Comparison of ENCODE assay signal across 8 cellular contexts in the genomic region with DNA sequence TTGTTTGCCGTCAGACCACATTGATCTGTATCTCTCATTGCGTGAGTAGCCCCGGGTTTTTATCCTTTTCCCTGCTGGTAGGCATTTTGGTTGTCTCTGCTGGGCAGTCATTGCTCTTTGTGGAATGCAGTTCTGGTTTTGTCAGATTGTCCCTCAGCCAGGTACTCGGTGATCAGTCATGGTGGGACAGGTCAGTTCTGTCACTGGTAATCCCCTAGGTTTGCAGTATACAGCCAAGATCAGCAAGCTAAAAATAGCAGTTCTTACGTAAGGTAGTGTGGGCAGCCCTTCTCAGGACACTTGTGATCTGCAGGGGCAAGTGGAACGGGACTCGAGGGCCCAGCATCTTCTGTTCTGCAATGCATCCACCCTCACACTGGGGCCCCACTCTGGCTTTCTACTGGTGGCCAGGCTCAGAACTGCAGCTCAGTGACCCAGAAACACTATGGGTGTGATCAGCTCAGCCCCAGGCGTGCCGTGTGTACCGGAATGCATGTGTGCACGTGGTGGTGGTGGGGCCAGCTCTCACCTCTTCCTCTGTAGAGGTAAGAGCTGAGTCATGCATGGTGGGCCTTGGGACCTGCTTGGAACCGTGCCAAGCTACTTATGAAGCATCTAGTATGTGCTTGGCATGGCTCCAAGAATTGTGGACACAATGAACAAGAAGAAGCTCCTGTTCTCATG. TPM values are rescaled to one million over a fixed set of nuclear protein-coding genes. Genes with fewer than 3 reads are reported as not detected.
DNase-seq lines count a peak whose midpoint lies in the region; ATAC-seq and TF ChIP-seq lines count a peak whose summit lies in the region.

No MANE protein-coding gene starts in this region.

- peak overlapping the region; percentile 59 for H3K4me3 Mint-ChIP-seq in activated CD4-positive, alpha-beta T cell treated with anti-CD3 and anti-CD28 coated beads for 36 hours
- H3K4me3 Mint-ChIP-seq in neural progenitor cell = no peak overlapping the region

- intact Hi-C loops in activated CD4-positive, alpha-beta T cell treated with anti-CD3 and anti-CD28 coated beads for 36 hours (cut with DNase I, micrococcal nuclease) = loop anchor here (1.0 to 5.0 kb wide), 5 partner anchors 9 to 166 kb away; no protein-coding TSS in a partner anchor

- H3K4me3 ChIP-seq in DOHH2 (ENCODE audit: low read length) (peak overlapping the region; percentile 3; the same call in 1 of the 2 replicates), coronary artery (peak overlapping the region; percentile 11), neural progenitor cell (no peak overlapping the region), thymus (ENCODE audit: low read length) (no peak overlapping the region)

- H3K27ac ChIP-seq in DOHH2 (ENCODE audit: low read depth, low read length) (no peak overlapping the region), coronary artery (peak overlapping the region; percentile 20 to 22), neural progenitor cell (no peak overlapping the region), thymus (ENCODE audit: low read depth) (peak overlapping the region; percentile 81)

- H3K79me2 ChIP-seq in DOHH2 (ENCODE audit: control insufficient read depth, low read length) (no peaks in the 10 kb centered on the region), neural progenitor cell (ENCODE audit: low read depth) (no peaks in the 10 kb centered on the region)

- peak overlapping the region; percentile 96 for H3K27ac Mint-ChIP-seq in activated CD4-positive, alpha-beta T cell treated with anti-CD3 and anti-CD28 coated beads for 36 hours
- H3K27ac Mint-ChIP-seq in neural progenitor cell = peak overlapping the region; percentile 11

- H3K9me3 Mint-ChIP-seq in activated CD4-positive, alpha-beta T cell treated with anti-CD3 and anti-CD28 coated beads for 36 hours (ENCODE audit: low read depth) = no peaks in the 10 kb centered on the region
- no peaks in the 10 kb centered on the region for H3K9me3 Mint-ChIP-seq in neural progenitor cell

- peak; percentile 94 for DNase-seq in activated CD4-positive, alpha-beta T cell treated with anti-CD3 and anti-CD28 coated beads for 36 hours
- no peak for DNase-seq in coronary artery (ENCODE audit: low spot score)
- DNase-seq in neural progenitor cell (ENCODE audit: low spot score) = no peak
- DNase-seq in retina = no peak

- WGBS in thymus = 52% methylated on average over 12 of the region's 12 CpGs

- H3K36me3 Mint-ChIP-seq in activated CD4-positive, alpha-beta T cell treated with anti-CD3 and anti-CD28 coated beads for 36 hours (ENCODE audit: low read depth) = peaks cover 52% of the 10 kb centered on the region
- peaks cover 7% of the 10 kb centered on the region for H3K36me3 Mint-ChIP-seq in neural progenitor cell

- peak overlapping the region; percentile 32 for H3K4me2 ChIP-seq in DOHH2 (ENCODE audit: low read length)
- no peak overlapping the region for H3K4me2 ChIP-seq in neural progenitor cell

- H3K36me3 ChIP-seq in DOHH2 (ENCODE audit: control insufficient read depth, low read length) = no peaks in the 10 kb centered on the region
- H3K36me3 ChIP-seq in neural progenitor cell = no peaks in the 10 kb centered on the region
- H3K36me3 ChIP-seq in thymus (ENCODE audit: control insufficient read depth, insufficient read depth) = peaks cover 24% of the 10 kb centered on the region

- H3K4me1 ChIP-seq in DOHH2 (ENCODE audit: control insufficient read depth, low read length) (peaks cover 44% of the 10 kb centered on the region), neural progenitor cell (peaks cover 9% of the 10 kb centered on the region), thymus (ENCODE audit: control insufficient read depth, insufficient read depth, low read length) (peaks cover 74% of the 10 kb centered on the region)

- peak; percentile 63 for ATAC-seq in GM19468 (IDR thresholded peaks at IDR 0.05; ENCODE audit: extremely low read depth, unreplicated experiment)
- peak; percentile 59 for ATAC-seq in HG03565 (IDR thresholded peaks at IDR 0.05; ENCODE audit: unreplicated experiment)
- ATAC-seq in activated CD4-positive, alpha-beta T cell treated with anti-CD3 and anti-CD28 coated beads for 36 hours = peak; percentile 70

- H4K20me1 ChIP-seq in DOHH2 (ENCODE audit: control insufficient read depth, insufficient read depth, low read depth, low read length) (no peaks in the 10 kb centered on the region), neural progenitor cell (ENCODE audit: low read depth) (peaks cover 8% of the 10 kb centered on the region)

- no peak overlapping the region for H2AFZ ChIP-seq in neural progenitor cell (replicated peaks)

- H3K27me3 ChIP-seq in DOHH2 (ENCODE audit: control insufficient read depth, low read length) (peaks cover 8% of the 10 kb centered on the region), neural progenitor cell (peaks cover 19% of the 10 kb centered on the region), thymus (ENCODE audit: control insufficient read depth, insufficient read depth) (no peaks in the 10 kb centered on the region)

- H3K4me1 Mint-ChIP-seq in activated CD4-positive, alpha-beta T cell treated with anti-CD3 and anti-CD28 coated beads for 36 hours = peaks cover 90% of the 10 kb centered on the region
- H3K4me1 Mint-ChIP-seq in neural progenitor cell = peaks cover 28% of the 10 kb centered on the region

- POLR2A ChIA-PET in activated CD4-positive, alpha-beta T cell treated with anti-CD3 and anti-CD28 coated beads for 36 hours (lab: Charles Lee) = interaction anchor here (0.6 to 2.4 kb wide), 3 partner anchors 10 to 65 kb away, joined by 7 to 13 read pairs (median 8); a partner anchor contains a TSS

- TF ChIP-seq CTCF in DOHH2 (IDR thresholded peaks at IDR 0.05; ENCODE audit: low read depth, low read length, poor library complexity, severe bottlenecking) (peak; percentile 57), coronary artery (IDR thresholded peaks at IDR 0.05) (no peak), neural progenitor cell (IDR thresholded peaks at IDR 0.05) (no peak)

- no peaks in the 10 kb centered on the region for H3K9me3 ChIP-seq in DOHH2 (ENCODE audit: control insufficient read depth, insufficient read depth, low read length)
- H3K9me3 ChIP-seq in neural progenitor cell (ENCODE audit: low read depth) = no peaks in the 10 kb centered on the region
- no peaks in the 10 kb centered on the region for H3K9me3 ChIP-seq in thymus (ENCODE audit: control insufficient read depth)

- no peak overlapping the region for H3K9ac ChIP-seq in neural progenitor cell

- H3F3A ChIP-seq in DOHH2 (ENCODE audit: control insufficient read depth, insufficient read depth) (0 out of 2 replicates have a peak, but pooled peaks cover 3% of the 10 kb centered on the region), neural progenitor cell (ENCODE audit: low read depth) (peaks cover 14% of the 10 kb centered on the region)

- no peaks in the 10 kb centered on the region for H3K27me3 Mint-ChIP-seq in activated CD4-positive, alpha-beta T cell treated with anti-CD3 and anti-CD28 coated beads for 36 hours
- H3K27me3 Mint-ChIP-seq in neural progenitor cell (ENCODE audit: insufficient read depth, low read depth) = peaks cover 13% of the 10 kb centered on the region

- no peaks in the 10 kb centered on the region for H3K9me2 ChIP-seq in DOHH2 (replicated peaks; ENCODE audit: control insufficient read depth, low read length)

- CTCF ChIA-PET in activated CD4-positive, alpha-beta T cell treated with anti-CD3 and anti-CD28 coated beads for 36 hours (lab: Charles Lee) = interaction anchor here (0.6 to 4.0 kb wide), 19 partner anchors 9 to 1550 kb away, joined by 3 to 41 read pairs (median 9); a partner anchor contains a TSS

RNA-seq across cellular contexts. Expression of a gene that starts 6.3 kb away (rescaled TPM):
- 10 to 100 TPM; 25.4 to 26.6 TPM for total RNA-seq in activated CD4-positive, alpha-beta T cell treated with anti-CD3 and anti-CD28 coated beads for 36 hours
- 1.2 and 1.4 TPM in 2 replicates for total RNA-seq in neural progenitor cell (ENCODE audit: low replicate concordance)
- polyA plus RNA-seq in thymus = 35.4 TPM

RNA-seq across cellular contexts. Expression of a gene that starts 43.5 kb away (rescaled TPM):
- 10 to 100 TPM; 26.7 to 35.7 TPM for total RNA-seq in activated CD4-positive, alpha-beta T cell treated with anti-CD3 and anti-CD28 coated beads for 36 hours
- total RNA-seq in neural progenitor cell (ENCODE audit: low replicate concordance) = 27.5 and 28.2 TPM in 2 replicates
- polyA plus RNA-seq in thymus = 27.5 TPM

Comparison
In these comparisons a context has a peak if more than half of its experiments do, and no peak if none do; other contexts are left out.
1. H3K27ac ChIP-seq: peak in coronary artery (2 of 2) and thymus (single experiment); none in DOHH2 (single experiment) and neural progenitor cell (single experiment).
2. H3K4me3 ChIP-seq: peak in DOHH2 (single experiment) and coronary artery (single experiment); none in neural progenitor cell (single experiment) and thymus (single experiment).
3. RNA of a gene that starts 6.3 kb away (total RNA-seq): 25.4 to 26.6 TPM in activated CD4-positive, alpha-beta T cell treated with anti-CD3 and anti-CD28 coated beads for 36 hours; 1.2 to 1.4 TPM in neural progenitor cell; every median in the first group is over 10 times any median in the second.
4. Peak in every context shown above with its lines, with median percentiles within 50 percentile points of each other: ATAC-seq.